1 cellular context compared by ENCODE assay signal in the genomic region with DNA sequence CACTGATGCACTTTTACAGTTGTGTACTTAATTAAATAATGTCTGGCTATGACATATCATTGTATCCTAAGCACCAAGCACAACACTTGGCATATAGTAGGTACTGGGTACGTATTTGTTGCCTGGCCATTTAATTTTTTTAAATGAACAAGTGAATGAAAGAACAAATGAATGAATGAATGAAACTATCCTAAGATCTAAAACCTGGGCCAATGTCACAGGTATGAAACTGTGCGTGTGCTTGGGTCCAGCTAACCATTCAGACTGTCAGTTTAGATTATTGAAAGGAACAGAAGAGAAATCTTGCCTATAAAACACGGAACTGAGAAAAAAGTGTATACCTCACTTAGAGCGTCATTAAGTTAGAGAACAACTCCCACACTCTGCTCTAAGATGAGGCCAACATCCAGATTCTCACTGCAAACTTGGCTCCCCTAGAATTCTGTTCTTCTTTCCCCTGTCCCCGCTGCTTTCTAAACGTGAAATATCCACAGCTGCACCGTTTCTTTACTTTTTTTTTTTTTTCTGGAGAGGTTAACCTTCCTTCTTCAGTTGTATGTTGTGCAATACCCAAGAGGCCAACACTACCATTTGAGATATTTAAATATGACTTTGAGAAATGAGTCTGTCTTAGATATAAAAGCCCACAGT.
TF ChIP-seq lines count a peak whose summit lies in the region.

No MANE protein-coding gene starts in this region.

TF ChIP-seq in GM23338, 12 proteins besides CTCF, POLR2A, EP300 and RAD21 (continued from another document):
- TF ChIP-seq, protein P1, sequence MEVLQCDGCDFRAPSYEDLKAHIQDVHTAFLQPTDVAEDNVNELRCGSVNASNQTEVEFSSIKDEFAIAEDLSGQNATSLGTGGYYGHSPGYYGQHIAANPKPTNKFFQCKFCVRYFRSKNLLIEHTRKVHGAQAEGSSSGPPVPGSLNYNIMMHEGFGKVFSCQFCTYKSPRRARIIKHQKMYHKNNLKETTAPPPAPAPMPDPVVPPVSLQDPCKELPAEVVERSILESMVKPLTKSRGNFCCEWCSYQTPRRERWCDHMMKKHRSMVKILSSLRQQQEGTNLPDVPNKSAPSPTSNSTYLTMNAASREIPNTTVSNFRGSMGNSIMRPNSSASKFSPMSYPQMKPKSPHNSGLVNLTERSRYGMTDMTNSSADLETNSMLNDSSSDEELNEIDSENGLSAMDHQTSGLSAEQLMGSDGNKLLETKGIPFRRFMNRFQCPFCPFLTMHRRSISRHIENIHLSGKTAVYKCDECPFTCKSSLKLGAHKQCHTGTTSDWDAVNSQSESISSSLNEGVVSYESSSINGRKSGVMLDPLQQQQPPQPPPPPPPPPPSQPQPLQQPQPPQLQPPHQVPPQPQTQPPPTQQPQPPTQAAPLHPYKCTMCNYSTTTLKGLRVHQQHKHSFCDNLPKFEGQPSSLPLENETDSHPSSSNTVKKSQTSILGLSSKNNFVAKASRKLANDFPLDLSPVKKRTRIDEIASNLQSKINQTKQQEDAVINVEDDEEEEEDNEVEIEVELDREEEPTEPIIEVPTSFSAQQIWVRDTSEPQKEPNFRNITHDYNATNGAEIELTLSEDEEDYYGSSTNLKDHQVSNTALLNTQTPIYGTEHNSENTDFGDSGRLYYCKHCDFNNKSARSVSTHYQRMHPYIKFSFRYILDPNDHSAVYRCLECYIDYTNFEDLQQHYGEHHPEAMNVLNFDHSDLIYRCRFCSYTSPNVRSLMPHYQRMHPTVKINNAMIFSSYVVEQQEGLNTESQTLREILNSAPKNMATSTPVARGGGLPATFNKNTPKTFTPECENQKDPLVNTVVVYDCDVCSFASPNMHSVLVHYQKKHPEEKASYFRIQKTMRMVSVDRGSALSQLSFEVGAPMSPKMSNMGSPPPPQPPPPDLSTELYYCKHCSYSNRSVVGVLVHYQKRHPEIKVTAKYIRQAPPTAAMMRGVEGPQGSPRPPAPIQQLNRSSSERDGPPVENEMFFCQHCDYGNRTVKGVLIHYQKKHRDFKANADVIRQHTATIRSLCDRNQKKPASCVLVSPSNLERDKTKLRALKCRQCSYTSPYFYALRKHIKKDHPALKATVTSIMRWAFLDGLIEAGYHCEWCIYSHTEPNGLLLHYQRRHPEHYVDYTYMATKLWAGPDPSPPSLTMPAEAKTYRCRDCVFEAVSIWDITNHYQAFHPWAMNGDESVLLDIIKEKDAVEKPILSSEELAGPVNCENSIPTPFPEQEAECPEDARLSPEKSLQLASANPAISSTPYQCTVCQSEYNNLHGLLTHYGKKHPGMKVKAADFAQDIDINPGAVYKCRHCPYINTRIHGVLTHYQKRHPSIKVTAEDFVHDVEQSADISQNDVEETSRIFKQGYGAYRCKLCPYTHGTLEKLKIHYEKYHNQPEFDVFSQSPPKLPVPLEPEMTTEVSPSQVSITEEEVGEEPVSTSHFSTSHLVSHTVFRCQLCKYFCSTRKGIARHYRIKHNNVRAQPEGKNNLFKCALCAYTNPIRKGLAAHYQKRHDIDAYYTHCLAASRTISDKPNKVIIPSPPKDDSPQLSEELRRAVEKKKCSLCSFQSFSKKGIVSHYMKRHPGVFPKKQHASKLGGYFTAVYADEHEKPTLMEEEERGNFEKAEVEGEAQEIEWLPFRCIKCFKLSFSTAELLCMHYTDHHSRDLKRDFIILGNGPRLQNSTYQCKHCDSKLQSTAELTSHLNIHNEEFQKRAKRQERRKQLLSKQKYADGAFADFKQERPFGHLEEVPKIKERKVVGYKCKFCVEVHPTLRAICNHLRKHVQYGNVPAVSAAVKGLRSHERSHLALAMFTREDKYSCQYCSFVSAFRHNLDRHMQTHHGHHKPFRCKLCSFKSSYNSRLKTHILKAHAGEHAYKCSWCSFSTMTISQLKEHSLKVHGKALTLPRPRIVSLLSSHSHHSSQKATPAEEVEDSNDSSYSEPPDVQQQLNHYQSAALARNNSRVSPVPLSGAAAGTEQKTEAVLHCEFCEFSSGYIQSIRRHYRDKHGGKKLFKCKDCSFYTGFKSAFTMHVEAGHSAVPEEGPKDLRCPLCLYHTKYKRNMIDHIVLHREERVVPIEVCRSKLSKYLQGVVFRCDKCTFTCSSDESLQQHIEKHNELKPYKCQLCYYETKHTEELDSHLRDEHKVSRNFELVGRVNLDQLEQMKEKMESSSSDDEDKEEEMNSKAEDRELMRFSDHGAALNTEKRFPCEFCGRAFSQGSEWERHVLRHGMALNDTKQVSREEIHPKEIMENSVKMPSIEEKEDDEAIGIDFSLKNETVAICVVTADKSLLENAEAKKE (CRISPR knock-in tag; IDR thresholded peaks at IDR 0.05) = no peak
- TF ChIP-seq CREB1 (CRISPR knock-in tag; IDR thresholded peaks at IDR 0.05; ENCODE audit: low read depth) (no peak), STAT1 (IDR thresholded peaks at IDR 0.05; ENCODE audit: unreplicated experiment) (no peak)
